In genomic region chr1:112904071-112904830, GRCh38 we compare ENCODE assay signal across 11 cellular contexts. TPM values are rescaled to one million over a fixed set of nuclear protein-coding genes. Genes with fewer than 3 reads are reported as not detected.
A peak's percentile ranks its signal among the peaks of the same experiment; 100 is the strongest.
DNase-seq lines count a peak whose midpoint lies in the region; ATAC-seq and TF ChIP-seq lines count a peak whose summit lies in the region.
"Had no signal": no experiment of that assay in that cellular context is flagged by ENCODE, and none has a peak within 500 bp of the region (broad histone marks: within the 10 kb centered on the region; RNA-seq: fewer than 3 reads in every experiment).

No MANE protein-coding gene starts in this region.

- peaks cover 4% of the 10 kb centered on the region for H3K36me3 Mint-ChIP-seq in activated CD4-positive, alpha-beta T cell treated with anti-CD3 and anti-CD28 coated beads for 36 hours (ENCODE audit: low read depth)
- H3K36me3 Mint-ChIP-seq: activated naive CD8-positive, alpha-beta T cell had no signal

- H3K9me3 Mint-ChIP-seq in activated CD4-positive, alpha-beta T cell treated with anti-CD3 and anti-CD28 coated beads for 36 hours (ENCODE audit: low read depth): no peaks in the 10 kb centered on the region

- H3K27ac Mint-ChIP-seq in activated CD4-positive, alpha-beta T cell treated with anti-CD3 and anti-CD28 coated beads for 36 hours: peak overlapping the region; percentile 83

- POLR2A ChIA-PET in activated CD4-positive, alpha-beta T cell treated with anti-CD3 and anti-CD28 coated beads for 36 hours (lab: Charles Lee): interaction anchor here (0.5 to 1.1 kb wide), 6 partner anchors 11 to 1244 kb away, joined by 3 to 6 read pairs (median 3); no protein-coding TSS in a partner anchor

- H3K4me1 Mint-ChIP-seq in activated CD4-positive, alpha-beta T cell treated with anti-CD3 and anti-CD28 coated beads for 36 hours: peaks cover 41% of the 10 kb centered on the region

- H3K27me3 Mint-ChIP-seq in activated CD4-positive, alpha-beta T cell treated with anti-CD3 and anti-CD28 coated beads for 36 hours: no peaks in the 10 kb centered on the region
- H3K27me3 Mint-ChIP-seq: activated naive CD8-positive, alpha-beta T cell had no signal

- peak; percentile 96 for ATAC-seq in activated CD4-positive, alpha-beta T cell treated with anti-CD3 and anti-CD28 coated beads for 36 hours
- no peak for ATAC-seq in HG02885 (IDR thresholded peaks at IDR 0.05; ENCODE audit: poor library complexity, unreplicated experiment)

- peak; percentile 80 for DNase-seq in activated CD4-positive, alpha-beta T cell treated with anti-CD3 and anti-CD28 coated beads for 36 hours
- DNase-seq in activated CD4-positive, alpha-beta T cell treated with anti-CD3 and anti-CD28 coated beads, Interleukin-2, amount 50 U/mL, for 1 hour: no peak
- DNase-seq in activated CD4-positive, alpha-beta T cell treated with anti-CD3 and anti-CD28 coated beads for 4 hours: peak; percentile 47 to 54
- DNase-seq in fibroblast of the aortic adventitia (ENCODE audit: low read depth) (peak; percentile 92), head of caudate nucleus (no peak), DMS 273 (lab: John Stamatoyannopoulos, UW; ENCODE audit: unreplicated experiment) (no peak)
- DNase-seq in stimulated activated CD8-positive, alpha-beta memory T cell treated with anti-CD3 and anti-CD28 coated beads, Interleukin-4, amount 100 ng/mL, for 24 hours (ENCODE audit: low read depth): peak; percentile 11
- DNase-seq: AML-193, pancreas had no signal

- H3K4me3 ChIP-seq in fibroblast of the aortic adventitia (ENCODE audit: low read depth, low read length): no peak overlapping the region
- H3K4me3 ChIP-seq: pancreas had no signal

- no peak for TF ChIP-seq CTCF in fibroblast of the aortic adventitia (IDR thresholded peaks at IDR 0.05; ENCODE audit: insufficient read depth, low read length)

- H3K4me3 Mint-ChIP-seq in activated CD4-positive, alpha-beta T cell treated with anti-CD3 and anti-CD28 coated beads for 36 hours: no peak overlapping the region
- H3K4me3 Mint-ChIP-seq: activated naive CD8-positive, alpha-beta T cell had no signal

- intact Hi-C loops in activated CD4-positive, alpha-beta T cell treated with anti-CD3 and anti-CD28 coated beads for 36 hours (cut with DNase I, micrococcal nuclease): loop anchor here (1.0 to 2.0 kb wide), 4 partner anchors 53 to 508 kb away; partner anchors contain the start of genes CTTNBP2NL (in 1 of the 2) and SLC16A1 (in 1 of the 2)
- intact Hi-C loops in head of caudate nucleus (cut with DNase I): no loop called here

- CTCF ChIA-PET in activated CD4-positive, alpha-beta T cell treated with anti-CD3 and anti-CD28 coated beads for 36 hours (lab: Charles Lee): interaction anchor here (0.7 to 3.5 kb wide), 4 partner anchors 10 to 169 kb away, joined by 3 to 20 read pairs (median 3); partner anchors contain the start of gene LRIG2

RNA-seq across cellular contexts. Expression of gene SLC16A1, which starts 51.7 kb away (rescaled TPM):
- 10 to 100 TPM; 70.0 to 70.4 TPM for total RNA-seq in activated CD4-positive, alpha-beta T cell treated with anti-CD3 and anti-CD28 coated beads for 36 hours
- total RNA-seq in fibroblast of the aortic adventitia (ENCODE audit: low replicate concordance): 65.5 and 71.9 TPM in 2 replicates

Comparison
In these comparisons a context has a peak if more than half of its experiments do, and no peak if none do; other contexts are left out.
1. DNase-seq: peak in activated CD4-positive, alpha-beta T cell treated with anti-CD3 and anti-CD28 coated beads for 36 hours (single experiment), activated CD4-positive, alpha-beta T cell treated with anti-CD3 and anti-CD28 coated beads for 4 hours (2 of 2), fibroblast of the aortic adventitia (single experiment) and stimulated activated CD8-positive, alpha-beta memory T cell treated with anti-CD3 and anti-CD28 coated beads, Interleukin-4, amount 100 ng/mL, for 24 hours (single experiment); none in activated CD4-positive, alpha-beta T cell treated with anti-CD3 and anti-CD28 coated beads, Interleukin-2, amount 50 U/mL, for 1 hour (single experiment), head of caudate nucleus (0 of 42) and DMS 273 (single experiment).